ENCODE assay signal across 1 cellular context in genomic region chr6:17687136-17687535, GRCh38.
TF ChIP-seq lines count a peak whose summit lies in the region.

No MANE protein-coding gene starts in this region.

TF ChIP-seq in SK-N-SH, 30 proteins besides CTCF, POLR2A, EP300 and RAD21 (continued from another document):
- TF ChIP-seq, protein P1, sequence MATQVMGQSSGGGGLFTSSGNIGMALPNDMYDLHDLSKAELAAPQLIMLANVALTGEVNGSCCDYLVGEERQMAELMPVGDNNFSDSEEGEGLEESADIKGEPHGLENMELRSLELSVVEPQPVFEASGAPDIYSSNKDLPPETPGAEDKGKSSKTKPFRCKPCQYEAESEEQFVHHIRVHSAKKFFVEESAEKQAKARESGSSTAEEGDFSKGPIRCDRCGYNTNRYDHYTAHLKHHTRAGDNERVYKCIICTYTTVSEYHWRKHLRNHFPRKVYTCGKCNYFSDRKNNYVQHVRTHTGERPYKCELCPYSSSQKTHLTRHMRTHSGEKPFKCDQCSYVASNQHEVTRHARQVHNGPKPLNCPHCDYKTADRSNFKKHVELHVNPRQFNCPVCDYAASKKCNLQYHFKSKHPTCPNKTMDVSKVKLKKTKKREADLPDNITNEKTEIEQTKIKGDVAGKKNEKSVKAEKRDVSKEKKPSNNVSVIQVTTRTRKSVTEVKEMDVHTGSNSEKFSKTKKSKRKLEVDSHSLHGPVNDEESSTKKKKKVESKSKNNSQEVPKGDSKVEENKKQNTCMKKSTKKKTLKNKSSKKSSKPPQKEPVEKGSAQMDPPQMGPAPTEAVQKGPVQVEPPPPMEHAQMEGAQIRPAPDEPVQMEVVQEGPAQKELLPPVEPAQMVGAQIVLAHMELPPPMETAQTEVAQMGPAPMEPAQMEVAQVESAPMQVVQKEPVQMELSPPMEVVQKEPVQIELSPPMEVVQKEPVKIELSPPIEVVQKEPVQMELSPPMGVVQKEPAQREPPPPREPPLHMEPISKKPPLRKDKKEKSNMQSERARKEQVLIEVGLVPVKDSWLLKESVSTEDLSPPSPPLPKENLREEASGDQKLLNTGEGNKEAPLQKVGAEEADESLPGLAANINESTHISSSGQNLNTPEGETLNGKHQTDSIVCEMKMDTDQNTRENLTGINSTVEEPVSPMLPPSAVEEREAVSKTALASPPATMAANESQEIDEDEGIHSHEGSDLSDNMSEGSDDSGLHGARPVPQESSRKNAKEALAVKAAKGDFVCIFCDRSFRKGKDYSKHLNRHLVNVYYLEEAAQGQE (IDR thresholded peaks at IDR 0.05; ENCODE audit: low read depth, low read length), result no peak
- no peak for TF ChIP-seq USF2 (IDR thresholded peaks at IDR 0.05; ENCODE audit: borderline replicate concordance, low read depth, low read length)
